19 cellular contexts compared by ENCODE assay signal in the genomic region with DNA sequence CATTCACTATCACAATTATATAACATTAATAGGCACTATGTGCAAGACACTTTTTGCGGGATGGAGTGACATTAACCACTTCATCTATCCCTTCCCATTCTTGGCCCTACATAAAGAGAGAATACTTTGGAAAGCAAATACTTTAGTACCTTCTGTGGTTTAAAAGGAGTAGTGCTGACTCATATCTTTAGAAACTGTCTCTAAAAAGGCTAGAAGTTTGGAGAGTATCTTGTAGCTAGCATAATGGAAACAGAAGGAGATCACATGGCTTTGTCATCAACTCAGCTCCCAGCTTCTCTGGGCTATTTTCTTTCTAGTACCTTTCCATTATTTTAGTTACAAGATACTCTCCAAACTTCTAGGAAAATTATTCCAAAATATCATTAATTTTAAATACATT.
DNase-seq lines count a peak whose midpoint lies in the region; ATAC-seq, FAIRE-seq and TF ChIP-seq lines count a peak whose summit lies in the region.
"Had no signal": no experiment of that assay in that cellular context is flagged by ENCODE, and none has a peak within 500 bp of the region (broad histone marks: within the 10 kb centered on the region; RNA-seq: fewer than 3 reads in every experiment).

No MANE protein-coding gene starts in this region.

- ATAC-seq in HepG2 (no peak), right lobe of liver (no peak), GM21737 (IDR thresholded peaks at IDR 0.05; ENCODE audit: unreplicated experiment) (no peak), GM18867 (IDR thresholded peaks at IDR 0.05; ENCODE audit: unreplicated experiment) (no peak)
- ATAC-seq: mucosa of descending colon had no signal

- TF ChIP-seq POLR2A in HepG2 (IDR thresholded peaks at IDR 0.05; ENCODE audit: insufficient read depth in 1 of 2, low read depth in 2 of 2, low read length in 2 of 2) (no peak), right lobe of liver (IDR thresholded peaks at IDR 0.05) (no peak), Peyer's patch (IDR thresholded peaks at IDR 0.05) (no peak)

- no peak for FAIRE-seq in HepG2 (lab: Jason Lieb, UNC)
- FAIRE-seq: G401.6, GM12891, H54 had no signal

- H3K9me3 ChIP-seq in HepG2 (ENCODE audit: low read length) (peaks cover 19% of the 10 kb centered on the region), right lobe of liver (no peaks in the 10 kb centered on the region), Peyer's patch (no peaks in the 10 kb centered on the region)
- H3K9me3 ChIP-seq: mucosa of descending colon, neutrophil, tibial artery had no signal

- H3K36me3 ChIP-seq in HepG2 (replicated peaks in 1 of 2; ENCODE audit: control insufficient read depth in 1 of 2, insufficient read depth in 2 of 2, low read length in 2 of 2) = no peaks in the 10 kb centered on the region
- H3K36me3 ChIP-seq in right lobe of liver = no peaks in the 10 kb centered on the region
- H3K36me3 ChIP-seq in Peyer's patch = no peaks in the 10 kb centered on the region
- H3K36me3 ChIP-seq: neutrophil, tibial artery had no signal

- H4K20me1 ChIP-seq in HepG2 (ENCODE audit: insufficient read depth, low read length) = no peaks in the 10 kb centered on the region

- no peak overlapping the region for H2AFZ ChIP-seq in HepG2 (ENCODE audit: low read length)

- peaks cover 8% of the 10 kb centered on the region for H3K4me1 ChIP-seq in HepG2 (ENCODE audit: insufficient read depth, low read length)
- no peaks in the 10 kb centered on the region for H3K4me1 ChIP-seq in right lobe of liver
- no peaks in the 10 kb centered on the region for H3K4me1 ChIP-seq in Peyer's patch
- H3K4me1 ChIP-seq: tibial artery had no signal

- no TSS peak for BruUV-seq in HepG2 (replicated peaks; lab: Mats Ljungman, UMichigan)

- in situ Hi-C loops in HepG2 (cut with HindIII; ENCODE audit: extremely low pct_ligation_motif_present, low pct_unique_long_range_greater_than_20kb) (no loop called here), astrocyte of the spinal cord (cut with HindIII; ENCODE audit: low sequenced_read_pairs) (no loop called here)

- DNase-seq in HepG2 (ENCODE audit: low spot score) (no peak), right lobe of liver (no peak), HFF-Myc (ENCODE audit: extremely low read depth, low read depth) (peak; percentile 5), astrocyte of the spinal cord (ENCODE audit: low read depth, low spot score) (peak; percentile 52), Peyer's patch (no peak)
- DNase-seq in activated CD4-positive, CD25-positive, alpha-beta regulatory T cell treated with anti-CD3 and anti-CD28 coated beads, Interleukin-2, amount 50 U/mL, for 72 hours = no peak
- DNase-seq: activated naive CD4-positive, alpha-beta T cell treated with Interleukin-2 at 50 U/mL for 16 hours; KG1; mucosa of descending colon; NCI-H1048; NCI-H2081 treated with DMSO at 0.1 percent for 48 hours; retina; tibial artery had no signal

- CTCF ChIA-PET in HepG2 (lab: Yijun Ruan, JAX; ENCODE audit: low intra/inter-chr PET ratio, low total read pairs) = no interaction called here

- TF ChIP-seq EP300 in HepG2 (IDR thresholded peaks at IDR 0.05; ENCODE audit: low read depth in 2 of 2, low read length in 2 of 2) = no peak
- no peak for TF ChIP-seq EP300 in HepG2 (CRISPR knock-in tag; IDR thresholded peaks at IDR 0.05; ENCODE audit: borderline replicate concordance)

- no peaks in the 10 kb centered on the region for H3K79me2 ChIP-seq in HepG2 (ENCODE audit: insufficient read depth, low read length)

- intact Hi-C loops in HepG2 (cut with micrococcal nuclease; ENCODE audit: unreplicated experiment) (no loop called here), right lobe of liver (cut with DNase I) (no loop called here)

- H3K4me3 ChIP-seq in HepG2 (replicated peaks in 1 of 3; ENCODE audit: insufficient read depth in 1 of 3, low read depth in 2 of 3, low read length in 3 of 3) (no peak overlapping the region), right lobe of liver (no peak overlapping the region), HFF-Myc (replicated peaks; ENCODE audit: low read depth, low read length) (no peak overlapping the region), astrocyte of the spinal cord (ENCODE audit: low read depth, low read length) (no peak overlapping the region), Peyer's patch (no peak overlapping the region)
- H3K4me3 ChIP-seq: mucosa of descending colon, tibial artery had no signal

- H3K27me3 ChIP-seq in HepG2 (ENCODE audit: control insufficient read depth in 1 of 2, insufficient read depth in 2 of 2, low read length in 2 of 2) (no peaks in the 10 kb centered on the region), right lobe of liver (no peaks in the 10 kb centered on the region), Peyer's patch (no peaks in the 10 kb centered on the region)
- H3K27me3 ChIP-seq: neutrophil, tibial artery had no signal

- no peak for TF ChIP-seq RAD21 in HepG2 (CRISPR knock-in tag; IDR thresholded peaks at IDR 0.05)

- WGBS in HepG2 (ENCODE audit: low lambda C conversion rate) = 95% methylated on average over 1 of the region's 1 CpG
- WGBS in right lobe of liver (ENCODE audit: insufficient coverage, low coverage, low lambda C conversion rate, missing lambda C conversion rate) = 83% methylated on average over 1 of the region's 1 CpG

- TF ChIP-seq CTCF in HepG2 (CRISPR knock-in tag; IDR thresholded peaks at IDR 0.05) = no peak
- TF ChIP-seq CTCF in right lobe of liver (IDR thresholded peaks at IDR 0.05) = no peak
- TF ChIP-seq CTCF in HFF-Myc (IDR thresholded peaks at IDR 0.05; ENCODE audit: low read depth, low read length, missing control alignments) = no peak
- TF ChIP-seq CTCF in astrocyte of the spinal cord (IDR thresholded peaks at IDR 0.05; ENCODE audit: low read depth, low read length) = no peak
- no peak for TF ChIP-seq CTCF in Peyer's patch (IDR thresholded peaks at IDR 0.05)

- H3K27ac ChIP-seq in HepG2 (ENCODE audit: extremely low read length, insufficient read depth, low read length) (no peak overlapping the region), right lobe of liver (no peak overlapping the region), Peyer's patch (no peak overlapping the region)
- H3K27ac ChIP-seq: neutrophil, tibial artery had no signal

- no peak overlapping the region for H3K4me2 ChIP-seq in HepG2 (ENCODE audit: low read depth, low read length)

- no peak overlapping the region for H3K9ac ChIP-seq in HepG2 (ENCODE audit: insufficient read depth, low read depth, low read length)

- POLR2A ChIA-PET in HepG2 (lab: Yijun Ruan, JAX) = no interaction called here

TF ChIP-seq in HepG2, 621 proteins besides CTCF, POLR2A, EP300 and RAD21:
- no peak for TF ChIP-seq ZIK1 (CRISPR knock-in tag; IDR thresholded peaks at IDR 0.05; ENCODE audit: borderline replicate concordance, low read depth)
- no peak for TF ChIP-seq ZNF251 (CRISPR knock-in tag; IDR thresholded peaks at IDR 0.05)
- TF ChIP-seq ZNF713 (CRISPR knock-in tag; IDR thresholded peaks at IDR 0.05) = no peak
- no peak for TF ChIP-seq PAX8 (CRISPR knock-in tag; IDR thresholded peaks at IDR 0.05; ENCODE audit: borderline replicate concordance)
- no peak for TF ChIP-seq ZNF577 (CRISPR knock-in tag; IDR thresholded peaks at IDR 0.05; ENCODE audit: borderline replicate concordance, low read depth)
- TF ChIP-seq, protein P1, sequence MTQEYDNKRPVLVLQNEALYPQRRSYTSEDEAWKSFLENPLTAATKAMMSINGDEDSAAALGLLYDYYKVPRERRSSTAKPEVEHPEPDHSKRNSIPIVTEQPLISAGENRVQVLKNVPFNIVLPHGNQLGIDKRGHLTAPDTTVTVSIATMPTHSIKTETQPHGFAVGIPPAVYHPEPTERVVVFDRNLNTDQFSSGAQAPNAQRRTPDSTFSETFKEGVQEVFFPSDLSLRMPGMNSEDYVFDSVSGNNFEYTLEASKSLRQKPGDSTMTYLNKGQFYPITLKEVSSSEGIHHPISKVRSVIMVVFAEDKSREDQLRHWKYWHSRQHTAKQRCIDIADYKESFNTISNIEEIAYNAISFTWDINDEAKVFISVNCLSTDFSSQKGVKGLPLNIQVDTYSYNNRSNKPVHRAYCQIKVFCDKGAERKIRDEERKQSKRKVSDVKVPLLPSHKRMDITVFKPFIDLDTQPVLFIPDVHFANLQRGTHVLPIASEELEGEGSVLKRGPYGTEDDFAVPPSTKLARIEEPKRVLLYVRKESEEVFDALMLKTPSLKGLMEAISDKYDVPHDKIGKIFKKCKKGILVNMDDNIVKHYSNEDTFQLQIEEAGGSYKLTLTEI (CRISPR knock-in tag; conservative IDR thresholded peaks at IDR 0.05) = no peak
- TF ChIP-seq NFYC (CRISPR knock-in tag; IDR thresholded peaks at IDR 0.05) = no peak
- TF ChIP-seq, protein P2, sequence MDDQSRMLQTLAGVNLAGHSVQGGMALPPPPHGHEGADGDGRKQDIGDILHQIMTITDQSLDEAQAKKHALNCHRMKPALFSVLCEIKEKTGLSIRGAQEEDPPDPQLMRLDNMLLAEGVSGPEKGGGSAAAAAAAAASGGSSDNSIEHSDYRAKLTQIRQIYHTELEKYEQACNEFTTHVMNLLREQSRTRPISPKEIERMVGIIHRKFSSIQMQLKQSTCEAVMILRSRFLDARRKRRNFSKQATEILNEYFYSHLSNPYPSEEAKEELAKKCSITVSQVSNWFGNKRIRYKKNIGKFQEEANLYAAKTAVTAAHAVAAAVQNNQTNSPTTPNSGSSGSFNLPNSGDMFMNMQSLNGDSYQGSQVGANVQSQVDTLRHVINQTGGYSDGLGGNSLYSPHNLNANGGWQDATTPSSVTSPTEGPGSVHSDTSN (CRISPR knock-in tag; IDR thresholded peaks at IDR 0.05; ENCODE audit: borderline replicate concordance) = no peak
- TF ChIP-seq HNRNPK (IDR thresholded peaks at IDR 0.05; ENCODE audit: low read depth, low read length, poor library complexity, severe bottlenecking) = no peak
- 0 out of 2 replicates have a peak, but pooled peaks have one; percentile 32 for TF ChIP-seq POLR2G (IDR thresholded peaks at IDR 0.05; ENCODE audit: low read depth, low read length)
- peak in 1 of 2 experiments; percentile 43; a peak in 2 of 4 replicates for TF ChIP-seq MAFK (conservative IDR thresholded peaks at IDR 0.05 in 1 of 2, IDR thresholded peaks at IDR 0.05 in 1 of 2; ENCODE audit: low read length in 2 of 2)
- TF ChIP-seq ZZZ3 (CRISPR knock-in tag; IDR thresholded peaks at IDR 0.05; ENCODE audit: borderline replicate concordance) = no peak
- no peak for TF ChIP-seq TEAD3 (CRISPR knock-in tag; optimal IDR thresholded peaks at IDR 0.05; ENCODE audit: borderline replicate concordance)

Comparison
In these comparisons a context has a peak if more than half of its experiments do, and no peak if none do; other contexts are left out.
1. DNase-seq: peak in HFF-Myc (single experiment) and astrocyte of the spinal cord (single experiment); none in HepG2 (single experiment), right lobe of liver (0 of 3), Peyer's patch (0 of 3) and activated CD4-positive, CD25-positive, alpha-beta regulatory T cell treated with anti-CD3 and anti-CD28 coated beads, Interleukin-2, amount 50 U/mL, for 72 hours (single experiment).